ENCODE assay signal across 10 cellular contexts in the genomic region with DNA sequence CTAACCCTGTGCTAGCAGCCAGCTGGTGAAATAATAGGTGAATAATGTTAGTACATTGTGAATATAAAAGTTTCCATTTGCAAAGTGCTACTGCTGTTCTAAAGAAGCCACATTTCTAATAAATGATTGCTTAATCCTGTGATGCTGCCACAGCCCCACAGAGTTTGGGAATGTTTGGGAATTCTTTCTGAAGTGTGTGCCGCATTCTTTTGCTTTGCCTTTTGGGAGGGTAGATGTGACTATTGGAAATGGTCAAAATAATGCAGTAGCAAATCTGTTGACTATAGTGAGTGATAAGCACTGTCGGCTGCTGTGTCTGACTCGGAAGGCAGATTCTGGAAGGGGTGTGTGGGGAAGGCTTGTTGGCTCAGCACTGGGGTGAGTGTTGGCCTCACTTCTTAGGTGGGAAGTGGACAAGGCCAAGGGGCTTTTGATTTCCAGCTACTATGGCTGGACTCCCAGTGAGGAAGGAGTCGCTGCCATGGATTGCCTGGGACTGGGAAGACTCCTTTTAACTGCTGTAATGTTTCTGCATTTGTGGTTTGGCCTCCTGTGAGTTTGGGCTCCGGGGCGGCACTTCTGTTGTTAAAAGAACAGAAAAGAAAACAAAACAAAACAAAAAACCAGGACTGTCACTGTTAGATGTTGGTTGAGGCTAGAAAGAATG. TPM values are rescaled to one million over a fixed set of nuclear protein-coding genes. Genes with fewer than 3 reads are reported as not detected.
A peak's percentile ranks its signal among the peaks of the same experiment; 100 is the strongest.
DNase-seq lines count a peak whose midpoint lies in the region; TF ChIP-seq lines count a peak whose summit lies in the region.
"Had no signal": no experiment of that assay in that cellular context is flagged by ENCODE, and none has a peak within 500 bp of the region (broad histone marks: within the 10 kb centered on the region; RNA-seq: fewer than 3 reads in every experiment).

No MANE protein-coding gene starts in this region.

- no peaks in the 10 kb centered on the region for H3K36me3 Mint-ChIP-seq in nephron progenitor cell (ENCODE audit: low read depth)
- H3K36me3 Mint-ChIP-seq: activated naive CD8-positive, alpha-beta T cell had no signal

- peak; percentile 36 for DNase-seq in activated effector memory CD4-positive, alpha-beta T cell treated with anti-CD3 and anti-CD28 coated beads, Interleukin-2, amount 50 U/mL, for 16 hours
- no peak for DNase-seq in activated effector memory CD4-positive, alpha-beta T cell treated with Interleukin-2 at 50 U/mL for 16 hours
- DNase-seq in erythroblast (lab: John Stamatoyannopoulos, UW) (peak; percentile 28 to 38), nephron progenitor cell (no peak), uterus (peak in 1 of 2 donors; percentile 55), NCI-H526 treated with DMSO at 0.1 percent for 48 hours (lab: John Stamatoyannopoulos, UW) (no peak), SJCRH30 (no peak), inferior parietal cortex (ENCODE audit: extremely low spot score) (no peak)

- peak overlapping the region; percentile 66 for H3K27ac Mint-ChIP-seq in nephron progenitor cell
- H3K27ac Mint-ChIP-seq: activated naive CD8-positive, alpha-beta T cell had no signal

- peak overlapping the region; percentile 73 to 89 for H3K27ac ChIP-seq in uterus
- H3K27ac ChIP-seq in SJCRH30: no peak overlapping the region

- H3K4me1 Mint-ChIP-seq in nephron progenitor cell: peaks cover 98% of the 10 kb centered on the region

- H3K27me3 ChIP-seq in uterus (no peaks in the 10 kb centered on the region), SJCRH30 (peaks cover 8% of the 10 kb centered on the region)

- H3K4me3 ChIP-seq in uterus (peak overlapping the region in 1 of 2 donors; percentile 19), SJCRH30 (no peak overlapping the region)

- H3K9me3 ChIP-seq in uterus: no peaks in the 10 kb centered on the region
- H3K9me3 ChIP-seq in SJCRH30 (replicated peaks): no peaks in the 10 kb centered on the region

- TF ChIP-seq CTCF in nephron progenitor cell (IDR thresholded peaks at IDR 0.05): no peak
- TF ChIP-seq CTCF in uterus (IDR thresholded peaks at IDR 0.05): no peak

- H3K4me1 ChIP-seq in uterus (peaks cover 14 to 48% of the 10 kb centered on the region in 2 donors), SJCRH30 (no peaks in the 10 kb centered on the region)

- intact Hi-C loops in uterus (cut with DNase I; ENCODE audit: low total_unique reads): no loop called here

- H3K27me3 Mint-ChIP-seq in nephron progenitor cell (ENCODE audit: low read depth, poor library complexity): peaks cover 3% of the 10 kb centered on the region

- TF ChIP-seq POLR2A in erythroblast (IDR thresholded peaks at IDR 0.05; ENCODE audit: low read length) (no peak), uterus (IDR thresholded peaks at IDR 0.05) (no peak)

- no peaks in the 10 kb centered on the region for H3K36me3 ChIP-seq in uterus
- no peaks in the 10 kb centered on the region for H3K36me3 ChIP-seq in SJCRH30

- no peaks in the 10 kb centered on the region for H3K9me3 Mint-ChIP-seq in nephron progenitor cell
- H3K9me3 Mint-ChIP-seq: nephron had no signal

- no peak overlapping the region for H3K4me3 Mint-ChIP-seq in nephron progenitor cell
- H3K4me3 Mint-ChIP-seq: activated naive CD8-positive, alpha-beta T cell; nephron had no signal

RNA-seq across cellular contexts. Expression of a gene that starts 20.0 kb away (rescaled TPM):
- total RNA-seq in uterus: 100 to 1,000 TPM in 3 of 4 donors, 10 to 100 TPM in 1; 25.5 to 302 (median 151) TPM
- not detected in 2 replicates for total RNA-seq in SJCRH30 (2014; rRNA removed; shearing (Covaris generic))

Comparison
In these comparisons a context has a peak if more than half of its experiments do, and no peak if none do; other contexts are left out.
1. DNase-seq: peak in activated effector memory CD4-positive, alpha-beta T cell treated with anti-CD3 and anti-CD28 coated beads, Interleukin-2, amount 50 U/mL, for 16 hours (single experiment) and erythroblast (2 of 2); none in activated effector memory CD4-positive, alpha-beta T cell treated with Interleukin-2 at 50 U/mL for 16 hours (single experiment), nephron progenitor cell (single experiment), NCI-H526 treated with DMSO at 0.1 percent for 48 hours (single experiment), SJCRH30 (0 of 2) and inferior parietal cortex (single experiment).
2. RNA of a gene that starts 20.0 kb away (total RNA-seq): 25.5 to 302 TPM in uterus; not detected in SJCRH30; every median in the first group is over 10 times any median in the second.